Comparison of ENCODE assay signal across 39 cellular contexts in genomic region chr5:137014731-137015130, GRCh38.
"Had no signal": no experiment of that assay in that cellular context is flagged by ENCODE, and none has a peak within 500 bp of the region (broad histone marks: within the 10 kb centered on the region; RNA-seq: fewer than 3 reads in every experiment).

No MANE protein-coding gene starts in this region.

- FAIRE-seq: bronchial epithelial cell had no signal

- H3K4me3 ChIP-seq: adrenal gland, ascending aorta, body of pancreas, breast epithelium, cardiac muscle cell had no signal

- H3K4me3 Mint-ChIP-seq: activated naive CD4-positive, alpha-beta T cell treated with anti-CD3 and anti-CD28 coated beads for 36 hours; activated naive CD4-positive, alpha-beta T cell treated with anti-CD3 and anti-CD28 coated beads, Interleukin-2, amount 10 ng/mL, durations not matched to agents 7 days and 5 days; activated naive CD4-positive, alpha-beta T cell treated with anti-CD3 and anti-CD28 coated beads, Interleukin-2, amount 50 U/mL, for 24 hours; activated naive CD8-positive, alpha-beta T cell; activated naive CD8-positive, alpha-beta T cell treated with anti-CD3 and anti-CD28 coated beads for 36 hours; activated naive CD8-positive, alpha-beta T cell treated with anti-CD3 and anti-CD28 coated beads, Interleukin-2, amount 10 ng/mL, durations not matched to agents 7 days and 5 days; activated naive CD8-positive, alpha-beta T cell treated with anti-CD3 and anti-CD28 coated beads, Interleukin-2, amount 50 U/mL, for 24 hours; activated T-cell treated with anti-CD3 and anti-CD28 coated beads, Interleukin-2, amount 50 U/mL, for 24 hours; activated T-cell treated with anti-CD3 and anti-CD28 coated beads, Interleukin-2, amount 50 U/mL, for 4 hours; activated T-cell treated with anti-CD3 and anti-CD28 coated beads, Interleukin-2, amount 50 U/mL, for 72 hours; activated T-helper 1 cell treated with anti-CD3 and anti-CD28 coated beads, Interleukin-12 subunit alpha, Interleukin-12 subunit beta, Interleukin-2, Interleukin-4 antibody, amounts not matched to agents 30 ng/mL and 10 ng/mL and 1 ng/mL, durations not matched to agents 14 hours and 24 hours and 36 hours; activated T-helper 17 cell treated with anti-CD3 and anti-CD28 coated beads, Interleukin-2, amount 50 U/mL, for 72 hours; brain; central memory CD8-positive, alpha-beta T cell had no signal

- H3K4me1 Mint-ChIP-seq: activated naive CD4-positive, alpha-beta T cell treated with anti-CD3 and anti-CD28 coated beads, Interleukin-2, amount 10 ng/mL, durations not matched to agents 7 days and 5 days; activated naive CD4-positive, alpha-beta T cell treated with anti-CD3 and anti-CD28 coated beads, Interleukin-2, amount 50 U/mL, for 24 hours; activated naive CD8-positive, alpha-beta T cell treated with anti-CD3 and anti-CD28 coated beads for 36 hours; activated naive CD8-positive, alpha-beta T cell treated with anti-CD3 and anti-CD28 coated beads, Interleukin-2, amount 10 ng/mL, durations not matched to agents 7 days and 5 days; activated naive CD8-positive, alpha-beta T cell treated with anti-CD3 and anti-CD28 coated beads, Interleukin-2, amount 50 U/mL, for 24 hours; activated T-helper 17 cell treated with anti-CD3 and anti-CD28 coated beads, Interleukin-2, amount 50 U/mL, for 72 hours; central memory CD8-positive, alpha-beta T cell had no signal

- H3K27ac ChIP-seq: adrenal gland, ascending aorta, body of pancreas, brain microvascular endothelial cell, breast epithelium, cardiac muscle cell had no signal

- H3K27me3 ChIP-seq: adrenal gland, ascending aorta, body of pancreas, brain microvascular endothelial cell, breast epithelium, cardiac muscle cell had no signal

- H3K9me3 ChIP-seq: adrenal gland, ascending aorta, body of pancreas, breast epithelium had no signal

- H3K27me3 Mint-ChIP-seq: activated naive CD4-positive, alpha-beta T cell treated with anti-CD3 and anti-CD28 coated beads, Interleukin-2, amount 10 ng/mL, durations not matched to agents 7 days and 5 days; activated naive CD4-positive, alpha-beta T cell treated with anti-CD3 and anti-CD28 coated beads, Interleukin-2, amount 50 U/mL, for 24 hours; activated naive CD8-positive, alpha-beta T cell treated with anti-CD3 and anti-CD28 coated beads, Interleukin-2, amount 10 ng/mL, durations not matched to agents 7 days and 5 days; activated T-cell treated with anti-CD3 and anti-CD28 coated beads, Interleukin-2, amount 50 U/mL, for 24 hours; brain; central memory CD8-positive, alpha-beta T cell had no signal

- H3K36me3 ChIP-seq: adrenal gland, ascending aorta, brain microvascular endothelial cell, breast epithelium, cardiac muscle cell had no signal

- H3K27ac Mint-ChIP-seq: activated naive CD4-positive, alpha-beta T cell treated with anti-CD3 and anti-CD28 coated beads for 36 hours; activated naive CD4-positive, alpha-beta T cell treated with anti-CD3 and anti-CD28 coated beads, Interleukin-2, amount 10 ng/mL, durations not matched to agents 7 days and 5 days; activated naive CD4-positive, alpha-beta T cell treated with anti-CD3 and anti-CD28 coated beads, Interleukin-2, amount 50 U/mL, for 24 hours; activated naive CD8-positive, alpha-beta T cell; activated naive CD8-positive, alpha-beta T cell treated with anti-CD3 and anti-CD28 coated beads for 36 hours; activated naive CD8-positive, alpha-beta T cell treated with anti-CD3 and anti-CD28 coated beads, Interleukin-2, amount 10 ng/mL, durations not matched to agents 7 days and 5 days; activated naive CD8-positive, alpha-beta T cell treated with anti-CD3 and anti-CD28 coated beads, Interleukin-2, amount 50 U/mL, for 24 hours; activated T-cell treated with anti-CD3 and anti-CD28 coated beads, Interleukin-2, amount 50 U/mL, for 24 hours; activated T-cell treated with anti-CD3 and anti-CD28 coated beads, Interleukin-2, amount 50 U/mL, for 72 hours; activated T-helper 1 cell treated with anti-CD3 and anti-CD28 coated beads, Interleukin-12 subunit alpha, Interleukin-12 subunit beta, Interleukin-2, Interleukin-4 antibody, amounts not matched to agents 30 ng/mL and 10 ng/mL and 1 ng/mL, durations not matched to agents 14 hours and 24 hours and 36 hours; activated T-helper 17 cell treated with anti-CD3 and anti-CD28 coated beads, Interleukin-2, amount 50 U/mL, for 72 hours; activated T-helper 2 cell treated with anti-CD3 and anti-CD28 coated beads, Interferon-gamma antibody, Interleukin-2, Interleukin-4, amounts not matched to agents 10 μg/mL and 5 μg/mL and 100 μg/mL, durations not matched to agents 14 hours and 24 hours and 36 hours had no signal

- H3K36me3 Mint-ChIP-seq: activated naive CD4-positive, alpha-beta T cell treated with anti-CD3 and anti-CD28 coated beads, Interleukin-2, amount 10 ng/mL, durations not matched to agents 7 days and 5 days; activated naive CD4-positive, alpha-beta T cell treated with anti-CD3 and anti-CD28 coated beads, Interleukin-2, amount 50 U/mL, for 24 hours; activated naive CD4-positive, alpha-beta T cell treated with anti-CD3 and anti-CD28 coated beads, Interleukin-2, amount 50 U/mL, for 72 hours; activated naive CD8-positive, alpha-beta T cell; activated naive CD8-positive, alpha-beta T cell treated with anti-CD3 and anti-CD28 coated beads for 36 hours; activated naive CD8-positive, alpha-beta T cell treated with anti-CD3 and anti-CD28 coated beads, Interleukin-2, amount 10 ng/mL, durations not matched to agents 7 days and 5 days; brain had no signal

- H3K4me1 ChIP-seq: adrenal gland, ascending aorta, body of pancreas, breast epithelium had no signal

- DNase-seq: activated effector memory CD4-positive, alpha-beta T cell treated with anti-CD3 and anti-CD28 coated beads, Interleukin-2, amount 50 U/mL, for 16 hours; activated effector memory CD4-positive, alpha-beta T cell treated with Interleukin-2 at 50 U/mL for 16 hours; activated gamma-delta T cell; activated gamma-delta T cell treated with Interleukin-2 at 50 U/mL for 16 hours; activated naive CD4-positive, alpha-beta T cell; activated naive CD4-positive, alpha-beta T cell treated with anti-CD3 and anti-CD28 coated beads for 36 hours; activated naive CD4-positive, alpha-beta T cell treated with anti-CD3 and anti-CD28 coated beads, Interleukin-2, amount 10 ng/mL, durations not matched to agents 7 days and 5 days; activated naive CD4-positive, alpha-beta T cell treated with anti-CD3 and anti-CD28 coated beads, Interleukin-2, amount 50 U/mL, for 16 hours; activated naive CD4-positive, alpha-beta T cell treated with Interleukin-2 at 50 U/mL for 16 hours; activated naive CD8-positive, alpha-beta T cell treated with anti-CD3 and anti-CD28 coated beads for 36 hours; activated naive CD8-positive, alpha-beta T cell treated with anti-CD3 and anti-CD28 coated beads, Interleukin-2, amount 10 ng/mL, durations not matched to agents 7 days and 5 days; activated naive CD8-positive, alpha-beta T cell treated with anti-CD3 and anti-CD28 coated beads, Interleukin-2, amount 50 U/mL, for 24 hours; activated T-cell treated with anti-CD3 and anti-CD28 coated beads, Interleukin-2, amount 50 U/mL, for 1 hour; activated T-cell treated with anti-CD3 and anti-CD28 coated beads, Interleukin-2, amount 50 U/mL, for 24 hours; activated T-cell treated with anti-CD3 and anti-CD28 coated beads, Interleukin-2, amount 50 U/mL, for 4 hours; activated T-cell treated with anti-CD3 and anti-CD28 coated beads, Interleukin-2, amount 50 U/mL, for 48 hours; activated T-cell treated with anti-CD3 and anti-CD28 coated beads, Interleukin-2, amount 50 U/mL, for 72 hours; adrenal gland; amniotic stem cell; amygdala; anterior cingulate cortex; aorta; body of pancreas; brain microvascular endothelial cell; caudate nucleus; central memory CD4-positive, alpha-beta T cell; cerebellar nuclear complex had no signal

- H3K9me3 Mint-ChIP-seq: activated naive CD4-positive, alpha-beta T cell treated with anti-CD3 and anti-CD28 coated beads for 36 hours; activated naive CD4-positive, alpha-beta T cell treated with anti-CD3 and anti-CD28 coated beads, Interleukin-2, amount 10 ng/mL, durations not matched to agents 7 days and 5 days; activated naive CD4-positive, alpha-beta T cell treated with anti-CD3 and anti-CD28 coated beads, Interleukin-2, amount 50 U/mL, for 24 hours; activated naive CD4-positive, alpha-beta T cell treated with anti-CD3 and anti-CD28 coated beads, Interleukin-2, amount 50 U/mL, for 72 hours; activated naive CD8-positive, alpha-beta T cell treated with anti-CD3 and anti-CD28 coated beads for 36 hours; activated naive CD8-positive, alpha-beta T cell treated with anti-CD3 and anti-CD28 coated beads, Interleukin-2, amount 10 ng/mL, durations not matched to agents 7 days and 5 days; activated T-cell treated with anti-CD3 and anti-CD28 coated beads, Interleukin-2, amount 50 U/mL, for 24 hours; activated T-cell treated with anti-CD3 and anti-CD28 coated beads, Interleukin-2, amount 50 U/mL, for 4 hours; activated T-helper 1 cell treated with anti-CD3 and anti-CD28 coated beads, Interleukin-12 subunit alpha, Interleukin-12 subunit beta, Interleukin-2, Interleukin-4 antibody, amounts not matched to agents 30 ng/mL and 10 ng/mL and 1 ng/mL, durations not matched to agents 14 hours and 24 hours and 36 hours; activated T-helper 17 cell treated with anti-CD3 and anti-CD28 coated beads, Interleukin-2, amount 50 U/mL, for 72 hours; activated T-helper 2 cell treated with anti-CD3 and anti-CD28 coated beads, Interferon-gamma antibody, Interleukin-2, Interleukin-4, amounts not matched to agents 10 μg/mL and 5 μg/mL and 100 μg/mL, durations not matched to agents 14 hours and 24 hours and 36 hours; central memory CD8-positive, alpha-beta T cell had no signal
